ENCODE assay signal across 1 cellular context in genomic region chr10:61902448-61903183, GRCh38.
TF ChIP-seq lines count a peak whose summit lies in the region.

No MANE protein-coding gene starts in this region.

TF ChIP-seq in K562, 482 proteins besides CTCF, POLR2A, EP300 and RAD21 (continued from another document and continues in another):
- TF ChIP-seq, protein P1, sequence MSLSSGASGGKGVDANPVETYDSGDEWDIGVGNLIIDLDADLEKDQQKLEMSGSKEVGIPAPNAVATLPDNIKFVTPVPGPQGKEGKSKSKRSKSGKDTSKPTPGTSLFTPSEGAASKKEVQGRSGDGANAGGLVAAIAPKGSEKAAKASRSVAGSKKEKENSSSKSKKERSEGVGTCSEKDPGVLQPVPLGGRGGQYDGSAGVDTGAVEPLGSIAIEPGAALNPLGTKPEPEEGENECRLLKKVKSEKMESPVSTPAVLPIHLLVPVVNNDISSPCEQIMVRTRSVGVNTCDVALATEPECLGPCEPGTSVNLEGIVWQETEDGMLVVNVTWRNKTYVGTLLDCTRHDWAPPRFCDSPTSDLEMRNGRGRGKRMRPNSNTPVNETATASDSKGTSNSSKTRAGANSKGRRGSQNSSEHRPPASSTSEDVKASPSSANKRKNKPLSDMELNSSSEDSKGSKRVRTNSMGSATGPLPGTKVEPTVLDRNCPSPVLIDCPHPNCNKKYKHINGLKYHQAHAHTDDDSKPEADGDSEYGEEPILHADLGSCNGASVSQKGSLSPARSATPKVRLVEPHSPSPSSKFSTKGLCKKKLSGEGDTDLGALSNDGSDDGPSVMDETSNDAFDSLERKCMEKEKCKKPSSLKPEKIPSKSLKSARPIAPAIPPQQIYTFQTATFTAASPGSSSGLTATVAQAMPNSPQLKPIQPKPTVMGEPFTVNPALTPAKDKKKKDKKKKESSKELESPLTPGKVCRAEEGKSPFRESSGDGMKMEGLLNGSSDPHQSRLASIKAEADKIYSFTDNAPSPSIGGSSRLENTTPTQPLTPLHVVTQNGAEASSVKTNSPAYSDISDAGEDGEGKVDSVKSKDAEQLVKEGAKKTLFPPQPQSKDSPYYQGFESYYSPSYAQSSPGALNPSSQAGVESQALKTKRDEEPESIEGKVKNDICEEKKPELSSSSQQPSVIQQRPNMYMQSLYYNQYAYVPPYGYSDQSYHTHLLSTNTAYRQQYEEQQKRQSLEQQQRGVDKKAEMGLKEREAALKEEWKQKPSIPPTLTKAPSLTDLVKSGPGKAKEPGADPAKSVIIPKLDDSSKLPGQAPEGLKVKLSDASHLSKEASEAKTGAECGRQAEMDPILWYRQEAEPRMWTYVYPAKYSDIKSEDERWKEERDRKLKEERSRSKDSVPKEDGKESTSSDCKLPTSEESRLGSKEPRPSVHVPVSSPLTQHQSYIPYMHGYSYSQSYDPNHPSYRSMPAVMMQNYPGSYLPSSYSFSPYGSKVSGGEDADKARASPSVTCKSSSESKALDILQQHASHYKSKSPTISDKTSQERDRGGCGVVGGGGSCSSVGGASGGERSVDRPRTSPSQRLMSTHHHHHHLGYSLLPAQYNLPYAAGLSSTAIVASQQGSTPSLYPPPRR (CRISPR knock-in tag; IDR thresholded peaks at IDR 0.05; ENCODE audit: borderline replicate concordance) = 0 out of 2 replicates have a peak, but pooled peaks have one; percentile 46
- TF ChIP-seq NFATC3 (IDR thresholded peaks at IDR 0.05) (peak; percentile 75; the same call in 1 of the 2 replicates), LEF1 (IDR thresholded peaks at IDR 0.05) (peak; percentile 71; the same call in 1 of the 2 replicates), ZNF408 (CRISPR knock-in tag; IDR thresholded peaks at IDR 0.05; ENCODE audit: low read depth) (no peak), TEAD4 (IDR thresholded peaks at IDR 0.05; ENCODE audit: low read length) (peak; percentile 12; the same call in 1 of the 2 replicates), TEAD4 (CRISPR knock-in tag; IDR thresholded peaks at IDR 0.05; ENCODE audit: borderline replicate concordance) (no peak), ASH1L (IDR thresholded peaks at IDR 0.05; ENCODE audit: borderline replicate concordance, low read depth, partially characterized antibody) (peak; percentile 52), BCOR (IDR thresholded peaks at IDR 0.05) (peak; percentile 80; the same call in 1 of the 2 replicates), AFF1 (IDR thresholded peaks at IDR 0.05; ENCODE audit: low read depth in 1 of 2, partially characterized antibody in 2 of 2) (peak in 1 of 2 experiments; percentile 67), ZNF316 (IDR thresholded peaks at IDR 0.05) (peak; percentile 30; the same call in 1 of the 2 replicates), SMARCA4 (IDR thresholded peaks at IDR 0.05) (peak; percentile 74), THRAP3 (IDR thresholded peaks at IDR 0.05; ENCODE audit: borderline replicate concordance) (peak; percentile 59; the same call in 1 of the 2 replicates), KLF16 (IDR thresholded peaks at IDR 0.05) (0 out of 2 replicates have a peak, but pooled peaks have one; percentile 9), ZNF436 (CRISPR knock-in tag; IDR thresholded peaks at IDR 0.05) (no peak), BRD9 (IDR thresholded peaks at IDR 0.05; ENCODE audit: low read depth, partially characterized antibody) (peak; percentile 82), ARID2 (IDR thresholded peaks at IDR 0.05) (0 out of 2 replicates have a peak, but pooled peaks have one; percentile 32), NKRF (IDR thresholded peaks at IDR 0.05; ENCODE audit: borderline replicate concordance) (peak; percentile 33; the same call in 1 of the 2 replicates), ZFP36 (IDR thresholded peaks at IDR 0.05; ENCODE audit: low read depth, low read length, partially characterized antibody) (peak; percentile 1), HLTF (IDR thresholded peaks at IDR 0.05) (peak; percentile 94), NFRKB (IDR thresholded peaks at IDR 0.05; ENCODE audit: low read depth) (0 out of 2 replicates have a peak, but pooled peaks have one; percentile 27), ZBED1 (IDR thresholded peaks at IDR 0.05) (no peak), FUS (optimal IDR thresholded peaks at IDR 0.05; ENCODE audit: low read depth, low read length) (no peak), CEBPB (tag; IDR thresholded peaks at IDR 0.05) (peak; percentile 45; the same call in 1 of the 2 replicates), HDAC3 (IDR thresholded peaks at IDR 0.05; ENCODE audit: borderline replicate concordance, partially characterized antibody) (peak; percentile 15), FOSL1 (tag; conservative IDR thresholded peaks at IDR 0.05) (no peak), ZNF639 (CRISPR knock-in tag; conservative IDR thresholded peaks at IDR 0.05 in 1 of 2, IDR thresholded peaks at IDR 0.05 in 1 of 2) (no peak; a peak in 1 of 4 replicates), U2AF2 (optimal IDR thresholded peaks at IDR 0.05; ENCODE audit: low read depth, low read length) (no peak), ZBTB40 (IDR thresholded peaks at IDR 0.05) (peak; percentile 76), ZBTB40 (CRISPR knock-in tag; IDR thresholded peaks at IDR 0.05) (no peak), SMARCE1 (IDR thresholded peaks at IDR 0.05) (peak; percentile 81; the same call in 1 of the 2 replicates)
- TF ChIP-seq, protein P2, sequence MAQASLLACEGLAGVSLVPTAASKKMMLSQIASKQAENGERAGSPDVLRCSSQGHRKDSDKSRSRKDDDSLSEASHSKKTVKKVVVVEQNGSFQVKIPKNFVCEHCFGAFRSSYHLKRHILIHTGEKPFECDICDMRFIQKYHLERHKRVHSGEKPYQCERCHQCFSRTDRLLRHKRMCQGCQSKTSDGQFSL (CRISPR knock-in tag; IDR thresholded peaks at IDR 0.05) = 0 out of 2 replicates have a peak, but pooled peaks have one; percentile 50
- TF ChIP-seq, protein P2 (tag; IDR thresholded peaks at IDR 0.05) = no peak
